27 cellular contexts compared by ENCODE assay signal in genomic region chr18:61443311-61443710, GRCh38.
"Had no signal": no experiment of that assay in that cellular context is flagged by ENCODE, and none has a peak within 500 bp of the region (broad histone marks: within the 10 kb centered on the region; RNA-seq: fewer than 3 reads in every experiment).

No MANE protein-coding gene starts in this region.

- H3K27me3 ChIP-seq: MG63, Peyer's patch had no signal

- H3K36me3 ChIP-seq: MG63, Peyer's patch, SJSA1 had no signal

- H3K4me1 ChIP-seq: Peyer's patch, SJSA1 had no signal

- H3K27me3 Mint-ChIP-seq: activated CD8-positive, alpha-beta memory T cell treated with anti-CD3 and anti-CD28 coated beads, Interleukin-2, amount 10 ng/mL, durations not matched to agents 7 days and 5 days; activated T-cell treated with anti-CD3 and anti-CD28 coated beads, Interleukin-2, amount 50 U/mL, for 24 hours had no signal

- H3K27ac Mint-ChIP-seq: activated CD8-positive, alpha-beta memory T cell treated with anti-CD3 and anti-CD28 coated beads, Interleukin-2, amount 10 ng/mL, durations not matched to agents 7 days and 5 days; activated naive CD4-positive, alpha-beta T cell treated with anti-CD3 and anti-CD28 coated beads, Interleukin-2, amount 50 U/mL, for 24 hours; activated T-cell treated with anti-CD3 and anti-CD28 coated beads, Interleukin-2, amount 50 U/mL, for 24 hours; activated T-helper 1 cell treated with anti-CD3 and anti-CD28 coated beads, Interleukin-12 subunit alpha, Interleukin-12 subunit beta, Interleukin-2, Interleukin-4 antibody, amounts not matched to agents 30 ng/mL and 10 ng/mL and 1 ng/mL, durations not matched to agents 14 hours and 24 hours and 36 hours; T-helper 1 cell treated with Interleukin-12 subunit alpha and Interleukin-12 subunit beta and Interleukin-4 antibody, amounts not matched to agents 30 μg/mL and 1 μg/mL, for 36 hours had no signal

- H3K27ac ChIP-seq: Peyer's patch, SJSA1 had no signal

- H3K9me3 Mint-ChIP-seq: activated naive CD4-positive, alpha-beta T cell treated with anti-CD3 and anti-CD28 coated beads, Interleukin-2, amount 50 U/mL, for 24 hours; activated T-cell treated with anti-CD3 and anti-CD28 coated beads, Interleukin-2, amount 50 U/mL, for 24 hours; activated T-helper 1 cell treated with anti-CD3 and anti-CD28 coated beads, Interleukin-12 subunit alpha, Interleukin-12 subunit beta, Interleukin-2, Interleukin-4 antibody, amounts not matched to agents 30 ng/mL and 10 ng/mL and 1 ng/mL, durations not matched to agents 14 hours and 24 hours and 36 hours; T-helper 1 cell treated with Interleukin-12 subunit alpha and Interleukin-12 subunit beta and Interleukin-4 antibody, amounts not matched to agents 30 μg/mL and 1 μg/mL, for 36 hours had no signal

- ATAC-seq: activated CD8-positive, alpha-beta memory T cell treated with anti-CD3 and anti-CD28 coated beads, Interleukin-2, amount 10 ng/mL, durations not matched to agents 7 days and 5 days; SK-N-SH treated with all-trans-retinoic acid at 6 μM for 48 hours had no signal

- DNase-seq: activated CD4-positive, alpha-beta T cell treated with anti-CD3 and anti-CD28 coated beads for 48 hours; activated CD4-positive, alpha-beta T cell treated with anti-CD3 and anti-CD28 coated beads, Interleukin-2, amount 50 U/mL, for 4 hours; activated CD4-positive, CD25-positive, alpha-beta regulatory T cell treated with anti-CD3 and anti-CD28 coated beads, Interleukin-2, amount 50 U/mL, for 72 hours; activated CD8-positive, alpha-beta memory T cell treated with anti-CD3 and anti-CD28 coated beads, Interleukin-2, amount 10 ng/mL, durations not matched to agents 7 days and 5 days; activated effector memory CD4-positive, alpha-beta T cell treated with Interleukin-2 at 50 U/mL for 16 hours; activated naive CD4-positive, alpha-beta T cell; activated T-cell treated with anti-CD3 and anti-CD28 coated beads, Interleukin-2, amount 50 U/mL, for 24 hours; amniotic stem cell; central memory CD4-positive, alpha-beta T cell; KG1; MG63; MV-4-11; NCI-H1105 treated with DMSO at 0.1 percent for 48 hours; NCI-H1436 treated with DMSO at 0.1 percent for 48 hours; NCI-H187; NCI-H2081; NCI-H446; NCI-H524; Peyer's patch; SHP77; SW 1271 had no signal

- H3K9me3 ChIP-seq: MG63, Peyer's patch, SJSA1 had no signal

- H3K4me3 Mint-ChIP-seq: activated CD8-positive, alpha-beta memory T cell treated with anti-CD3 and anti-CD28 coated beads, Interleukin-2, amount 10 ng/mL, durations not matched to agents 7 days and 5 days; activated naive CD4-positive, alpha-beta T cell treated with anti-CD3 and anti-CD28 coated beads, Interleukin-2, amount 50 U/mL, for 24 hours; activated T-cell treated with anti-CD3 and anti-CD28 coated beads, Interleukin-2, amount 50 U/mL, for 24 hours; activated T-helper 1 cell treated with anti-CD3 and anti-CD28 coated beads, Interleukin-12 subunit alpha, Interleukin-12 subunit beta, Interleukin-2, Interleukin-4 antibody, amounts not matched to agents 30 ng/mL and 10 ng/mL and 1 ng/mL, durations not matched to agents 14 hours and 24 hours and 36 hours; T-helper 1 cell treated with Interleukin-12 subunit alpha and Interleukin-12 subunit beta and Interleukin-4 antibody, amounts not matched to agents 30 μg/mL and 1 μg/mL, for 36 hours had no signal

- H3K4me3 ChIP-seq: MG63, Peyer's patch, SJSA1 had no signal

- FAIRE-seq: bronchial epithelial cell had no signal

- H3K4me1 Mint-ChIP-seq: activated CD8-positive, alpha-beta memory T cell treated with anti-CD3 and anti-CD28 coated beads, Interleukin-2, amount 10 ng/mL, durations not matched to agents 7 days and 5 days; activated naive CD4-positive, alpha-beta T cell treated with anti-CD3 and anti-CD28 coated beads, Interleukin-2, amount 50 U/mL, for 24 hours had no signal

- H3K36me3 Mint-ChIP-seq: activated CD8-positive, alpha-beta memory T cell treated with anti-CD3 and anti-CD28 coated beads, Interleukin-2, amount 10 ng/mL, durations not matched to agents 7 days and 5 days; activated naive CD4-positive, alpha-beta T cell treated with anti-CD3 and anti-CD28 coated beads, Interleukin-2, amount 50 U/mL, for 24 hours had no signal
